9 cellular contexts compared by ENCODE assay signal in genomic region chr2:147623328-147623727, GRCh38.
DNase-seq lines count a peak whose midpoint lies in the region; ATAC-seq and TF ChIP-seq lines count a peak whose summit lies in the region.
"Had no signal": no experiment of that assay in that cellular context is flagged by ENCODE, and none has a peak within 500 bp of the region (broad histone marks: within the 10 kb centered on the region; RNA-seq: fewer than 3 reads in every experiment).

No MANE protein-coding gene starts in this region.

- H3K4me1 ChIP-seq in sigmoid colon, result no peaks in the 10 kb centered on the region

- H3K9me3 ChIP-seq in sigmoid colon, result no peaks in the 10 kb centered on the region

- no peaks in the 10 kb centered on the region for H3K36me3 Mint-ChIP-seq in osteocyte (ENCODE audit: unreplicated experiment)
- H3K36me3 Mint-ChIP-seq: brain had no signal

- H3K4me1 Mint-ChIP-seq in osteocyte (ENCODE audit: unreplicated experiment), result no peaks in the 10 kb centered on the region
- H3K4me1 Mint-ChIP-seq: brain had no signal

- no peak for TF ChIP-seq POLR2A in sigmoid colon (IDR thresholded peaks at IDR 0.05)

- no peak overlapping the region for H3K4me3 ChIP-seq in sigmoid colon

- no peaks in the 10 kb centered on the region for H3K9me3 Mint-ChIP-seq in osteocyte (ENCODE audit: unreplicated experiment)
- H3K9me3 Mint-ChIP-seq: brain had no signal

- H3K27me3 Mint-ChIP-seq in osteocyte (ENCODE audit: unreplicated experiment), result peaks cover 3% of the 10 kb centered on the region

- H3K27ac Mint-ChIP-seq in osteocyte (ENCODE audit: unreplicated experiment), result no peak overlapping the region
- H3K27ac Mint-ChIP-seq: brain had no signal

- 75 to 96% methylated on average over 1 of the region's 1 CpG for WGBS in sigmoid colon, 2 donors

- TF ChIP-seq CTCF in sigmoid colon (IDR thresholded peaks at IDR 0.05) (no peak), osteocyte (IDR thresholded peaks at IDR 0.05) (no peak)

- H3K27ac ChIP-seq in sigmoid colon, result no peak overlapping the region

- intact Hi-C loops in sigmoid colon (cut with DNase I), result no loop called here

- peak; percentile 98 for ATAC-seq in GM18909 (IDR thresholded peaks at IDR 0.05; ENCODE audit: poor library complexity, unreplicated experiment)
- peak; percentile 92 for ATAC-seq in HG02588 (IDR thresholded peaks at IDR 0.05; ENCODE audit: unreplicated experiment)

- no peaks in the 10 kb centered on the region for H3K27me3 ChIP-seq in sigmoid colon

- H3K4me3 Mint-ChIP-seq in osteocyte (ENCODE audit: unreplicated experiment), result no peak overlapping the region
- H3K4me3 Mint-ChIP-seq: brain had no signal

- H3K36me3 ChIP-seq in sigmoid colon, result no peaks in the 10 kb centered on the region

- peak; percentile 69 for DNase-seq in Kasumi-1 (lab: John Stamatoyannopoulos, UW)
- DNase-seq in kidney tubule cell (ENCODE audit: low spot score), result peak; percentile 82
- DNase-seq in NCI-H1694 (lab: John Stamatoyannopoulos, UW), result no peak
- DNase-seq in sigmoid colon, result no peak
- DNase-seq in osteocyte (ENCODE audit: extremely low spot score, unreplicated experiment), result no peak
- DNase-seq: Right ventricle myocardium superior had no signal

- TF ChIP-seq EP300 in sigmoid colon (IDR thresholded peaks at IDR 0.05), result no peak

Comparison
In these comparisons a context has a peak if more than half of its experiments do, and no peak if none do; other contexts are left out.
1. DNase-seq: peak in Kasumi-1 (2 of 2) and kidney tubule cell (single experiment); none in NCI-H1694 (single experiment), sigmoid colon (single experiment) and osteocyte (single experiment).